8 cellular contexts compared by ENCODE assay signal in the genomic region with DNA sequence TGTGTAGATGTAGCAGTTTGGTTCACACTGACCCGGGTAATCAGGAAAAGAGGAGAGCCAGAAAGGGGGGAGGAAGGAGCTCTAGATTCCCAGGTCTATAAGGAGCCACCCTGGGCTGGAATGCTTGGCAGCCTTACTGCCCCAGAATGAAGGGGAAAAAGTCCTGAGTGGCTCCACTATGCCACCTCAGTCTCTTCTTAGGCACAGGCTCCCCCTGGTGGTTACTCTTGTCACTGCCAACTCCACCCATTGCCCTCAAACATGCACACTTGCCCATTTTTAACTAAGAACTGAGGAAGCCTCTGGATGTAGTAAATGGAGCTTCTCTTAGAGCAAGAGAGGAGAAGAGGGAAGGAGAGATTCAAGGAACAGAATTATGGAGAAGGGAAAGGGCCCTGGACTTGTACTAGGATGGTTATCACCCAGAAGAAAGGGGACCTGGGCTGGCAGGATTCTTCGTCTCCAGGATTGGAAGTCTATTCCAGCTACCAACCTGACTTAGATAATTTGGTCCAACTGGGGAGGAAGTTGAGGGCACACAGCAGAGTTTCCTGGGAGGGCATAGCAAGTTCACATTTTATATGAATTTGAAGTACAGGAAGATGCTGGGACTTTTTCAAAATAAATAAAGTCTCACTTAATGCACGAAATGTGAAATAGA. TPM values are rescaled to one million over a fixed set of nuclear protein-coding genes. Genes with fewer than 3 reads are reported as not detected.
A peak's percentile ranks its signal among the peaks of the same experiment; 100 is the strongest.
DNase-seq lines count a peak whose midpoint lies in the region; ATAC-seq and TF ChIP-seq lines count a peak whose summit lies in the region.

No MANE protein-coding gene starts in this region.

- intact Hi-C loops in dorsolateral prefrontal cortex (cut with DNase I), result loop anchor here (1.0 to 5.0 kb wide), 4 partner anchors 39 to 232 kb away; a partner anchor contains a TSS

- no peak overlapping the region for H3K4me3 ChIP-seq in dorsolateral prefrontal cortex

- H3K27ac ChIP-seq in dorsolateral prefrontal cortex, result no peak overlapping the region

- peak; percentile 78 to 97 (median 93) for TF ChIP-seq CTCF in dorsolateral prefrontal cortex (IDR thresholded peaks at IDR 0.05 in 54 of 56, conservative IDR thresholded peaks at IDR 0.05 in 2 of 56; ENCODE audit: low read depth in 1 of 56, partially characterized antibody in 56 of 56)

- ATAC-seq in HG03354 (IDR thresholded peaks at IDR 0.05; ENCODE audit: poor library complexity, severe bottlenecking, unreplicated experiment), result peak; percentile 57
- no peak for ATAC-seq in HG03280 (IDR thresholded peaks at IDR 0.05; ENCODE audit: unreplicated experiment)

- peak; percentile 64 for DNase-seq in Caki2 (ENCODE audit: low read depth)
- DNase-seq in NCI-H748 treated with DMSO at 0.1 percent for 48 hours (lab: John Stamatoyannopoulos, UW), result peak; percentile 50
- peak; percentile 84 to 88 for DNase-seq in activated CD4-positive, alpha-beta T cell treated with anti-CD3 and anti-CD28 coated beads, Interleukin-2, amount 50 U/mL, for 48 hours
- peak; percentile 71 to 91 (median 82) for DNase-seq in dorsolateral prefrontal cortex
- peak; percentile 80 to 82 for DNase-seq in lung microvascular endothelial cell (ENCODE audit: low read depth in 2 of 2)
- DNase-seq in stimulated activated CD8-positive, alpha-beta memory T cell treated with anti-CD3 and anti-CD28 coated beads, Interleukin-15, amount 100 ng/mL, for 24 hours (ENCODE audit: low read depth), result peak; percentile 52

- H3K27me3 ChIP-seq in dorsolateral prefrontal cortex, result no peaks in the 10 kb centered on the region

- in situ Hi-C loops in Caki2 (cut with HindIII; ENCODE audit: low pct_unique_long_range_greater_than_20kb, low sequenced_read_pairs), result no loop called here

RNA-seq across cellular contexts. Expression of a gene that starts 7.8 kb away (rescaled TPM):
- total RNA-seq in Caki2 (2014; rRNA removed; shearing (Covaris generic); ENCODE audit: low replicate concordance), result 55.8 and 65.1 TPM in 2 replicates
- total RNA-seq in dorsolateral prefrontal cortex (10 to 100 TPM in 118 of 120 experiments, 1 to 10 TPM in 2; 8.7 to 18.4 (median 13.9) TPM), lung microvascular endothelial cell (22.7 and 31.5 TPM in 2 replicates)

RNA-seq across cellular contexts. Expression of a gene that starts 17.0 kb away (rescaled TPM):
- 5.6 and 7.1 TPM in 2 replicates for total RNA-seq in Caki2 (2014; rRNA removed; shearing (Covaris generic); ENCODE audit: low replicate concordance)
- total RNA-seq in dorsolateral prefrontal cortex, result 10 to 100 TPM; 21.8 to 40.4 (median 30.4) TPM
- 4.1 and 4.8 TPM in 2 replicates for total RNA-seq in lung microvascular endothelial cell

RNA-seq across cellular contexts. Expression of a gene that starts 47.2 kb away (rescaled TPM):
- 14.9 and 22.7 TPM in 2 replicates for total RNA-seq in Caki2 (2014; rRNA removed; shearing (Covaris generic); ENCODE audit: low replicate concordance)
- total RNA-seq in dorsolateral prefrontal cortex (100 to 1,000 TPM in 9 of 120 experiments, 10 to 100 TPM in 111; 51.3 to 110 (median 80.0) TPM), lung microvascular endothelial cell (31.4 and 41.1 TPM in 2 replicates)

RNA-seq across cellular contexts. Expression of a gene that starts 59.8 kb away (rescaled TPM):
- 5.3 and 15.8 TPM in 2 replicates for total RNA-seq in Caki2 (2014; rRNA removed; shearing (Covaris generic); ENCODE audit: low replicate concordance)
- 10 to 100 TPM; 14.6 to 34.0 (median 20.9) TPM for total RNA-seq in dorsolateral prefrontal cortex
- 5.7 and 8.9 TPM in 2 replicates for total RNA-seq in lung microvascular endothelial cell
